Comparison of ENCODE assay signal across 16 cellular contexts in the genomic region with DNA sequence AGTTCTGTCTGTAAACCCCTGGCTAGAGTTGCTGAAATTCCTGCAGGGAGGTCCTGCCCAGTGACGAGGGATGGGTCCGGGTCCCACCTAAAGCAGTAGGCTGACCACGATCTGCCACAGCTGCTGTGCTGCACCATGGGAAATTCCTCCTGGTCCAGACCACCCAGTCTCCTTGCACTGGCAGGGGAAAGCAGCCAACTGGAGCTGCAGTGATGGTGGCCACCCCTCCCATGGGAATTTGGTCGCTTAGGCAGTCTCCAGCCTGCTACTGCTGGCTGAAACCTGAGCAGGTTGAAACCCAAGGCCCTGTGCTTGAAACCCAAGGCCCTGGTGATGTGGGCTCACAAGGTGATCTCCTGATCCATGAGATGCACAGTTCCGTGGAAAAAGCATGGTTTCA. TPM values are rescaled to one million over a fixed set of nuclear protein-coding genes. Genes with fewer than 3 reads are reported as not detected.
DNase-seq lines count a peak whose midpoint lies in the region; ATAC-seq and TF ChIP-seq lines count a peak whose summit lies in the region.
"Had no signal": no experiment of that assay in that cellular context is flagged by ENCODE, and none has a peak within 500 bp of the region (broad histone marks: within the 10 kb centered on the region; RNA-seq: fewer than 3 reads in every experiment).

No MANE protein-coding gene starts in this region.

- POLR2A ChIA-PET in WTC11 (lab: Charles Lee) = no interaction called here

- DNase-seq in GM23338 (ENCODE audit: low spot score) (peak; percentile 3), NCI-H2107 (lab: John Stamatoyannopoulos, UW) (peak; percentile 4), WTC11 (ENCODE audit: low spot score) (peak; percentile 16), nephron progenitor cell (peak; percentile 12), kidney glomerular epithelial cell (lab: John Stamatoyannopoulos, UW) (no peak), NCI-H146 treated with DMSO at 0.1 percent for 48 hours (lab: John Stamatoyannopoulos, UW; ENCODE audit: unreplicated experiment) (no peak)
- DNase-seq: Calu3; CD8-positive, alpha-beta T cell; DMS79 treated with DMSO at 0.1 percent for 48 hours; HCEC 1CT had no signal

- ATAC-seq in GM23338 = no peak
- ATAC-seq in WTC11 = no peak; the same call in 1 of the 2 replicates
- ATAC-seq in GM18519 (IDR thresholded peaks at IDR 0.05; ENCODE audit: low FRiP score, unreplicated experiment) = no peak
- ATAC-seq: CD8-positive, alpha-beta T cell; GM12878 had no signal

- peaks cover 6% of the 10 kb centered on the region for H3K9me2 ChIP-seq in GM23338 (ENCODE audit: insufficient read depth)

- H3K4me3 ChIP-seq in GM23338 = no peak overlapping the region
- H3K4me3 ChIP-seq: BLaER1 treated with 17β-estradiol and CSF1 and Interleukin-3, amounts not matched to agents 10 nM and 100 nM; GM12878 had no signal

- H3K27ac ChIP-seq in GM23338 (ENCODE audit: low read depth) = no peak overlapping the region
- H3K27ac ChIP-seq: BLaER1 treated with 17β-estradiol and CSF1 and Interleukin-3, amounts not matched to agents 10 nM and 100 nM; HL-60 had no signal

- TF ChIP-seq CTCF in GM23338 (conservative IDR thresholded peaks at IDR 0.05; ENCODE audit: low read depth in 2 of 2) = no peak
- TF ChIP-seq CTCF in WTC11 (IDR thresholded peaks at IDR 0.05) = no peak
- TF ChIP-seq CTCF in nephron progenitor cell (IDR thresholded peaks at IDR 0.05) = no peak

- H3K79me2 ChIP-seq in GM23338 (replicated peaks; ENCODE audit: insufficient read depth) = no peaks in the 10 kb centered on the region

- H3K9me3 Mint-ChIP-seq in GM23338 = peaks cover 10% of the 10 kb centered on the region; the same call in 2 of the 3 replicates
- H3K9me3 Mint-ChIP-seq in WTC11 = peaks cover 35% of the 10 kb centered on the region
- H3K9me3 Mint-ChIP-seq in nephron progenitor cell = peaks cover 42% of the 10 kb centered on the region

- CTCF ChIA-PET in WTC11 (lab: Charles Lee) = no interaction called here

- no peaks in the 10 kb centered on the region for H3K27me3 ChIP-seq in GM23338 (ENCODE audit: insufficient read depth)
- H3K27me3 ChIP-seq: BLaER1 treated with 17β-estradiol and CSF1 and Interleukin-3, amounts not matched to agents 10 nM and 100 nM had no signal

- H3K36me3 Mint-ChIP-seq in GM23338 (ENCODE audit: low read depth) (no peaks in the 10 kb centered on the region), WTC11 (no peaks in the 10 kb centered on the region; the same call in 1 of the 2 replicates), nephron progenitor cell (ENCODE audit: low read depth) (no peaks in the 10 kb centered on the region)
- H3K36me3 Mint-ChIP-seq: CD8-positive, alpha-beta T cell had no signal

- H3K27me3 Mint-ChIP-seq in GM23338 (ENCODE audit: insufficient read depth, low read depth, poor library complexity) = peaks cover 4% of the 10 kb centered on the region
- H3K27me3 Mint-ChIP-seq in WTC11 (ENCODE audit: low read depth) = no peaks in the 10 kb centered on the region; the same call in 1 of the 2 replicates
- peaks cover 4% of the 10 kb centered on the region for H3K27me3 Mint-ChIP-seq in nephron progenitor cell (ENCODE audit: low read depth, poor library complexity)

- H3K27ac Mint-ChIP-seq in GM23338 (no peak overlapping the region), WTC11 (no peak overlapping the region), nephron progenitor cell (no peak overlapping the region)
- H3K27ac Mint-ChIP-seq: B cell; CD8-positive, alpha-beta T cell had no signal

- H3K4me1 Mint-ChIP-seq in GM23338 (no peaks in the 10 kb centered on the region), WTC11 (no peaks in the 10 kb centered on the region), nephron progenitor cell (no peaks in the 10 kb centered on the region)
- H3K4me1 Mint-ChIP-seq: B cell had no signal

- no peak overlapping the region for H3K4me2 ChIP-seq in GM23338
- H3K4me2 ChIP-seq: BLaER1 treated with 17β-estradiol and CSF1 and Interleukin-3, amounts not matched to agents 10 nM and 100 nM had no signal

- H3K4me1 ChIP-seq in GM23338 (ENCODE audit: insufficient read depth) = no peaks in the 10 kb centered on the region
- H3K4me1 ChIP-seq: BLaER1 treated with 17β-estradiol and CSF1 and Interleukin-3, amounts not matched to agents 10 nM and 100 nM had no signal

- H3K4me3 Mint-ChIP-seq in GM23338 (no peak overlapping the region), WTC11 (no peak overlapping the region), nephron progenitor cell (no peak overlapping the region)
- H3K4me3 Mint-ChIP-seq: B cell; CD8-positive, alpha-beta T cell had no signal

- no peaks in the 10 kb centered on the region for H3K36me3 ChIP-seq in GM23338 (ENCODE audit: insufficient read depth)
- H3K36me3 ChIP-seq: BLaER1 treated with 17β-estradiol and CSF1 and Interleukin-3, amounts not matched to agents 10 nM and 100 nM had no signal

- H3F3A ChIP-seq in GM23338 (replicated peaks; ENCODE audit: low read depth) = no peaks in the 10 kb centered on the region

- H2AFZ ChIP-seq in GM23338 = no peak overlapping the region

- no peaks in the 10 kb centered on the region for H4K20me1 ChIP-seq in GM23338 (replicated peaks; ENCODE audit: insufficient read depth)
- H4K20me1 ChIP-seq: BLaER1 treated with 17β-estradiol and CSF1 and Interleukin-3, amounts not matched to agents 10 nM and 100 nM had no signal

TF ChIP-seq in GM23338, 12 proteins besides CTCF, POLR2A, EP300 and RAD21 (continues in another document):
- TF ChIP-seq ZNF114 (CRISPR knock-in tag; IDR thresholded peaks at IDR 0.05) = no peak

TF ChIP-seq in WTC11, 78 proteins besides CTCF, POLR2A, EP300 and RAD21:
- no peak for TF ChIP-seq CBFB (CRISPR knock-in tag; IDR thresholded peaks at IDR 0.05; ENCODE audit: low read depth)
- TF ChIP-seq ETV6 (CRISPR knock-in tag; IDR thresholded peaks at IDR 0.05) = no peak
- no peak for TF ChIP-seq HMGXB4 (CRISPR knock-in tag; IDR thresholded peaks at IDR 0.05)
- TF ChIP-seq TEAD4 (CRISPR knock-in tag; IDR thresholded peaks at IDR 0.05) = no peak
- no peak for TF ChIP-seq ZNF219 (CRISPR knock-in tag; IDR thresholded peaks at IDR 0.05; ENCODE audit: borderline replicate concordance)
- TF ChIP-seq NR2C2 (CRISPR knock-in tag; IDR thresholded peaks at IDR 0.05) = no peak
- no peak for TF ChIP-seq ZNF317 (CRISPR knock-in tag; IDR thresholded peaks at IDR 0.05; ENCODE audit: borderline replicate concordance, low read depth)

RNA-seq across cellular contexts. Expression of gene MOXD1, which starts 23.9 kb away (rescaled TPM):
- 4.3 TPM in 2 replicates for total RNA-seq in GM23338 (2014; rRNA removed; shearing (Covaris generic))
- polyA plus RNA-seq in GM23338 (2016; fragmentation: Nextera tagmentation; extraction: Ambion mirVana) = 1.2 and 1.7 TPM in 2 replicates
- total RNA-seq in WTC11 (2021) = 1.7 to 2.4 TPM (median 2.3 TPM) in 3 replicates
- total RNA-seq: CD8-positive, alpha-beta T cell; G401 had no signal

Comparison
In these comparisons a context has a peak if more than half of its experiments do, and no peak if none do; other contexts are left out.
1. DNase-seq: peak in GM23338 (single experiment), NCI-H2107 (single experiment), WTC11 (single experiment) and nephron progenitor cell (single experiment); none in kidney glomerular epithelial cell (single experiment) and NCI-H146 treated with DMSO at 0.1 percent for 48 hours (single experiment).